1 cellular context compared by ENCODE assay signal in the genomic region with DNA sequence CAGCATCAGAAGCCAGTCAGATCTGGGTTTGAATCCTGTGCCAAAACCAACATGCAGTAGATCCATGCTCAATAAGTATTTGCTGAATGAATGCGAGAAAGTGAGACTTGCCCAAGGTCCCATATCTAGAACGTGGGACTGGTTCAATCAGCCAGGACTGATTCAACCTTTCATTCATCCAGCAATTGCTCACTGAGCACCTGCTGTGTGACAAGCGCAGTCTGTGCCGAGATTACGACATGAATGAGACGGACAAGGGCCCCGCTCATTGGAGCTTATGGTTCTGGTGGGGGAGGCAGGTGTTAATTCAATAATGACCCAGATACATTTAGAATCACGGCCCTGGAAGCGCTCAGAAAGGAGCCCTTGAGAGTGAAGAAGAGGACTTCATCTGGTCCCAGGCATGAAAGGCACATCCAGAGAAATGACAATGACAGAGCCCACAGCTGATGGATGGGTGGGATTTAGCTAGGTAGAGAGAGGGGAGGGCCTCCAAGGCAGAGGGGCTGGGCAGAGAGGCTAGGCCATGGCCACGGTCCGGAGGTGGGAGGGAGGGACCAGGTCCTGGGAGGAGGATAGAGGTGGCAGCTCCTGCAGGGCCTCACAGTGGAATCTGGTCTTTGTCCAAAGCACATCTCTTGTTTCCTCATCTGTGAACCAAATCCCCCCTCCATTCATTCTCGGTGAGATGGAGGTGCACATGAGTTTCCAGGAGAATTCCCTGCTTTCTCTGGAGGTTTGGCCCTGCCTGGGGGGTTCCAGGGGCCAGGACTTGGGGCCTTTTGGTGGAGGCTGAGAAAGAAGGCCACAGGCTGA.
TF ChIP-seq lines count a peak whose summit lies in the region.

No MANE protein-coding gene starts in this region.

TF ChIP-seq in IMR-90, 13 proteins besides CTCF, POLR2A, EP300 and RAD21:
- TF ChIP-seq, protein P1, sequence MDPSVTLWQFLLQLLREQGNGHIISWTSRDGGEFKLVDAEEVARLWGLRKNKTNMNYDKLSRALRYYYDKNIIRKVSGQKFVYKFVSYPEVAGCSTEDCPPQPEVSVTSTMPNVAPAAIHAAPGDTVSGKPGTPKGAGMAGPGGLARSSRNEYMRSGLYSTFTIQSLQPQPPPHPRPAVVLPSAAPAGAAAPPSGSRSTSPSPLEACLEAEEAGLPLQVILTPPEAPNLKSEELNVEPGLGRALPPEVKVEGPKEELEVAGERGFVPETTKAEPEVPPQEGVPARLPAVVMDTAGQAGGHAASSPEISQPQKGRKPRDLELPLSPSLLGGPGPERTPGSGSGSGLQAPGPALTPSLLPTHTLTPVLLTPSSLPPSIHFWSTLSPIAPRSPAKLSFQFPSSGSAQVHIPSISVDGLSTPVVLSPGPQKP (IDR thresholded peaks at IDR 0.05; ENCODE audit: borderline replicate concordance, low read depth, low read length) = no peak
- no peak for TF ChIP-seq RCOR1 (IDR thresholded peaks at IDR 0.05; ENCODE audit: insufficient replicate concordance, low read length)
- 0 out of 2 replicates have a peak, but pooled peaks have one; percentile 26 for TF ChIP-seq CEBPB (IDR thresholded peaks at IDR 0.05; ENCODE audit: low read depth, low read length)
TF ChIP-seq in IMR-90: peak in this region for 1.
